In the genomic region with DNA sequence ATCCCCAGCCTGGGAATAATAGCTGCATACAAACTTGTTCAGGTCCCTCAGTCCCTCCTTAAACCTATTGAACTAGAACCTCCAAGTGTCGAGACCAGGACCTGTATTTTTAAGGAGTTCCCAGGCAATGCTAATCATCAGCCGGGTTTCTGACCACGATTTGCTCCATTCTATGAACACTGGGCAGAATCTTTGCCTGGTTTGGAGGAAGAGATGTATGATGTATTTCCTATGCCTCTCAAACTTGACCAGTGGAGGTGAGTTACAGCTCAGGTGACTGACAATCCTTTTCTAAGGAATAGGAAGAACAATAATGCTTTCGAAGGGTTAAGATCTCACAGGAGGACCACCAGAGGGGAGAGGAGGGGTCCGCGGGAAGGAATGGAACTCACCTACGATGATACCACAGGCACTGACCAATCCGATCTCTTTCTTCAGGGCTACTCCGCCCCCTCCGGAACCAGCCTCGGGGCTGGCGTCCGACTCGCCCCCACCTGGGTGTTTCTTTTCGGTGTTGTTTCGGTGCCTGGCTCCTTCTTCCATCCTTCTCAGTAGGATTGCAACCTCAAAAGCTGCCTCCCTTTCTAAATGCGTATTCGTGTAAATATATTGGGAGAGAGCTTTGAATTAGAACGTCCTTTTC, we compare ENCODE assay signal across 9 cellular contexts. TPM values are rescaled to one million over a fixed set of nuclear protein-coding genes. Genes with fewer than 3 reads are reported as not detected.
DNase-seq lines count a peak whose midpoint lies in the region; ATAC-seq, FAIRE-seq and TF ChIP-seq lines count a peak whose summit lies in the region.
"Had no signal": no experiment of that assay in that cellular context is flagged by ENCODE, and none has a peak within 500 bp of the region (broad histone marks: within the 10 kb centered on the region; RNA-seq: fewer than 3 reads in every experiment).

No MANE protein-coding gene starts in this region.

- WGBS in GM12878 (ENCODE audit: insufficient coverage, insufficient replicate concordance, low lambda C conversion rate, missing lambda C conversion rate): 0% methylated on average over 19 of the region's 19 CpGs
- WGBS in smooth muscle cell (ENCODE audit: low lambda C conversion rate): 2% methylated on average over 19 of the region's 19 CpGs

- no TSS peak for BruUV-seq in GM12878 (replicated peaks; lab: Mats Ljungman, UMichigan)

- H3K27ac ChIP-seq in DOHH2 (ENCODE audit: low read depth, low read length) (no peak overlapping the region), OCI-LY3 (ENCODE audit: low read length) (no peak overlapping the region), GM12878 (ENCODE audit: control insufficient read depth, insufficient read depth) (no peak overlapping the region), smooth muscle cell (ENCODE audit: low read depth) (no peak overlapping the region)

- H3K4me1 ChIP-seq in DOHH2 (ENCODE audit: control insufficient read depth, low read length): peaks cover 26% of the 10 kb centered on the region
- peaks cover 12% of the 10 kb centered on the region for H3K4me1 ChIP-seq in OCI-LY3 (ENCODE audit: low read length)
- peaks cover 7% of the 10 kb centered on the region; the same call in 1 of the 2 replicates for H3K4me1 ChIP-seq in GM12878 (ENCODE audit: control insufficient read depth, insufficient read depth, low read length)
- H3K4me1 ChIP-seq in smooth muscle cell (ENCODE audit: low read depth): peaks cover 3% of the 10 kb centered on the region

- H3K36me3 Mint-ChIP-seq in immature natural killer cell (no peaks in the 10 kb centered on the region), chondrocyte (ENCODE audit: low read depth) (no peaks in the 10 kb centered on the region)

- peak overlapping the region; percentile 71 for H3K4me3 ChIP-seq in DOHH2 (ENCODE audit: low read length)
- peak overlapping the region; percentile 76 for H3K4me3 ChIP-seq in OCI-LY3 (ENCODE audit: low read length)
- H3K4me3 ChIP-seq in GM12878: no peak overlapping the region; the same call in 1 of the 2 replicates
- peak overlapping the region; percentile 65 for H3K4me3 ChIP-seq in smooth muscle cell

- CTCF ChIA-PET in GM12878 (lab: Yijun Ruan, JAX): interaction anchor here (1.1 to 2.6 kb wide), 3 partner anchors 9 to 114 kb away, joined by 3 to 17 read pairs (median 5); no protein-coding TSS in a partner anchor

- no peak for TF ChIP-seq POLR2A in GM12878 (IDR thresholded peaks at IDR 0.05; ENCODE audit: low read depth, low read length)

- H3K4me2 ChIP-seq in DOHH2 (ENCODE audit: low read length) (peak overlapping the region; percentile 75), OCI-LY3 (ENCODE audit: low read length) (peak overlapping the region; percentile 88), GM12878 (ENCODE audit: control insufficient read depth, insufficient read depth) (peak overlapping the region; percentile 50), smooth muscle cell (peak overlapping the region; percentile 93)

- no peaks in the 10 kb centered on the region for H4K20me1 ChIP-seq in DOHH2 (ENCODE audit: control insufficient read depth, insufficient read depth, low read depth, low read length)
- H4K20me1 ChIP-seq in OCI-LY3 (ENCODE audit: insufficient read depth, low read length): no peaks in the 10 kb centered on the region
- no peaks in the 10 kb centered on the region for H4K20me1 ChIP-seq in GM12878 (ENCODE audit: control insufficient read depth, insufficient read depth)
- no peaks in the 10 kb centered on the region for H4K20me1 ChIP-seq in smooth muscle cell (ENCODE audit: low read depth)

- H3K4me1 Mint-ChIP-seq in immature natural killer cell: peaks cover 0 to 2% of the 10 kb centered on the region in 2 donors
- H3K4me1 Mint-ChIP-seq in chondrocyte (ENCODE audit: low read depth): peaks cover 24% of the 10 kb centered on the region

- SMC1A ChIA-PET in GM12878 (lab: Charles Lee; ENCODE audit: uncharacterized antibody, unreplicated experiment): no interaction called here

- RAD21 ChIA-PET in GM12878 (lab: Charles Lee; ENCODE audit: unreplicated experiment): interaction anchor here (1.9 kb wide), 1 partner anchor 62 kb away, joined by 4 read pairs; no protein-coding TSS in a partner anchor

- intact Hi-C loops in GM12878 (cut with micrococcal nuclease; ENCODE audit: unreplicated experiment): no loop called here

- DNase-seq in GM12878 (ENCODE audit: low read depth, low spot score) (no peak), immature natural killer cell (peak; percentile 3 to 20 (median 14)), smooth muscle cell (lab: John Stamatoyannopoulos, UW; ENCODE audit: unreplicated experiment) (no peak), chondrocyte (ENCODE audit: low spot score) (no peak)

- H3K4me3 Mint-ChIP-seq in immature natural killer cell (no peak overlapping the region), chondrocyte (ENCODE audit: unreplicated experiment) (no peak overlapping the region)

- FAIRE-seq in GM12878 (lab: Jason Lieb, UNC): no peak

- no peaks in the 10 kb centered on the region for H3K36me3 ChIP-seq in DOHH2 (ENCODE audit: control insufficient read depth, low read length)
- H3K36me3 ChIP-seq in OCI-LY3 (replicated peaks; ENCODE audit: low read depth, low read length): no peaks in the 10 kb centered on the region
- H3K36me3 ChIP-seq in GM12878 (ENCODE audit: control insufficient read depth in 2 of 2, insufficient read depth in 2 of 2, low read length in 1 of 2): no peaks in the 10 kb centered on the region
- H3K36me3 ChIP-seq in smooth muscle cell (ENCODE audit: low read depth): no peaks in the 10 kb centered on the region

- no peak overlapping the region for H3K9ac ChIP-seq in OCI-LY3 (ENCODE audit: low read length)
- no peak overlapping the region for H3K9ac ChIP-seq in GM12878 (ENCODE audit: control insufficient read depth, insufficient read depth, low read length)
- H3K9ac ChIP-seq in smooth muscle cell (ENCODE audit: low read depth): peak overlapping the region; percentile 36

- peaks cover 7% of the 10 kb centered on the region; the same call in 1 of the 2 replicates for H3F3A ChIP-seq in DOHH2 (ENCODE audit: control insufficient read depth, insufficient read depth)
- H3F3A ChIP-seq in smooth muscle cell (ENCODE audit: low read depth): no peaks in the 10 kb centered on the region

- H3K9me3 ChIP-seq in DOHH2 (ENCODE audit: control insufficient read depth, insufficient read depth, low read length) (no peaks in the 10 kb centered on the region), OCI-LY3 (ENCODE audit: insufficient read depth, low read length) (no peaks in the 10 kb centered on the region), GM12878 (replicated peaks; ENCODE audit: control insufficient read depth, insufficient read depth, low read length) (no peaks in the 10 kb centered on the region), smooth muscle cell (replicated peaks; ENCODE audit: low read depth) (no peaks in the 10 kb centered on the region)

- H3K27me3 Mint-ChIP-seq in immature natural killer cell (ENCODE audit: low read depth in 3 of 3) (peaks cover 2 to 16% (median 14%) of the 10 kb centered on the region in 3 donors), chondrocyte (ENCODE audit: low read depth) (peaks cover 24% of the 10 kb centered on the region)

- in situ Hi-C loops in GM12878 (cut with MboI): loop anchor here (10.0 kb wide), 1 partner anchor 58 kb away; no protein-coding TSS in a partner anchor

- H2AFZ ChIP-seq in OCI-LY3 (ENCODE audit: low read depth, low read length) (0 out of 2 replicates have a peak overlapping the region, but pooled peaks have one; percentile 79), GM12878 (ENCODE audit: control insufficient read depth, low read depth, low read length) (no peak overlapping the region), smooth muscle cell (ENCODE audit: low read depth) (peak overlapping the region; percentile 90)

- TF ChIP-seq RAD21 in GM12878 (IDR thresholded peaks at IDR 0.05; ENCODE audit: insufficient read depth, low read depth, low read length): no peak

- peak; percentile 36; the same call in 1 of the 3 replicates for ATAC-seq in GM12878
- ATAC-seq in HG02678 (IDR thresholded peaks at IDR 0.05; ENCODE audit: unreplicated experiment): no peak
- no peak for ATAC-seq in HG02973 (IDR thresholded peaks at IDR 0.05; ENCODE audit: unreplicated experiment)

- H3K79me2 ChIP-seq in DOHH2 (ENCODE audit: control insufficient read depth, low read length): no peaks in the 10 kb centered on the region
- H3K79me2 ChIP-seq in OCI-LY3 (ENCODE audit: low read length): no peaks in the 10 kb centered on the region
- no peaks in the 10 kb centered on the region for H3K79me2 ChIP-seq in GM12878 (ENCODE audit: control insufficient read depth, insufficient read depth, low read length)
- no peaks in the 10 kb centered on the region for H3K79me2 ChIP-seq in smooth muscle cell (ENCODE audit: low read depth)

- peaks cover 44% of the 10 kb centered on the region for H3K27me3 ChIP-seq in DOHH2 (ENCODE audit: control insufficient read depth, low read length)
- H3K27me3 ChIP-seq in OCI-LY3 (ENCODE audit: low read depth, low read length): peaks cover 54% of the 10 kb centered on the region
- peaks cover 3 to 12% of the 10 kb centered on the region in 2 experiments for H3K27me3 ChIP-seq in GM12878 (replicated peaks in 1 of 2; ENCODE audit: control insufficient read depth in 2 of 2, insufficient read depth in 2 of 2, low read length in 1 of 2)
- H3K27me3 ChIP-seq in smooth muscle cell (ENCODE audit: low read depth): no peaks in the 10 kb centered on the region

- no peak for TF ChIP-seq CTCF in DOHH2 (IDR thresholded peaks at IDR 0.05; ENCODE audit: low read depth, low read length, poor library complexity, severe bottlenecking)
- no peak for TF ChIP-seq CTCF in OCI-LY3 (IDR thresholded peaks at IDR 0.05; ENCODE audit: low read depth, low read length)
- no peak for TF ChIP-seq CTCF in GM12878 (IDR thresholded peaks at IDR 0.05 in 2 of 3, conservative IDR thresholded peaks at IDR 0.05 in 1 of 3; ENCODE audit: control insufficient read depth in 2 of 3, extremely low read depth in 1 of 3, insufficient read depth in 1 of 3, low read depth in 3 of 3, low read length in 3 of 3)
- no peak for TF ChIP-seq CTCF in smooth muscle cell (IDR thresholded peaks at IDR 0.05; ENCODE audit: borderline replicate concordance, insufficient read depth, poor library complexity, severe bottlenecking)
- TF ChIP-seq CTCF in chondrocyte (IDR thresholded peaks at IDR 0.05): no peak

- POLR2A ChIA-PET in GM12878 (lab: Charles Lee): interaction anchor here (0.6 kb wide), 1 partner anchor 650 kb away, joined by 3 read pairs; no protein-coding TSS in a partner anchor

- H3K27ac Mint-ChIP-seq in immature natural killer cell: no peak overlapping the region
- H3K27ac Mint-ChIP-seq in chondrocyte (ENCODE audit: unreplicated experiment): no peak overlapping the region

- no peak for TF ChIP-seq EP300 in GM12878 (IDR thresholded peaks at IDR 0.05; ENCODE audit: borderline replicate concordance in 1 of 2, control insufficient read depth in 1 of 2, low read depth in 2 of 2, low read length in 2 of 2)

- H3K9me3 Mint-ChIP-seq in immature natural killer cell: no peaks in the 10 kb centered on the region
- H3K9me3 Mint-ChIP-seq in chondrocyte (ENCODE audit: low read depth): no peaks in the 10 kb centered on the region

- no peaks in the 10 kb centered on the region for H3K9me2 ChIP-seq in DOHH2 (replicated peaks; ENCODE audit: control insufficient read depth, low read length)

RNA-seq across cellular contexts. Expression of a gene that starts 1.0 kb away (rescaled TPM):
- not detected in 2 replicates for total RNA-seq in GM12878 (2013; cell fraction: nucleolus; rRNA removed)
- total RNA-seq in GM12878 (2014; rRNA removed) (not detected in 2 replicates), GM12878 (2014; rRNA removed; fragmentation: Illumina TruSeq; extraction: Trizol) (not detected in 2 replicates), GM12878 (2021) (0.28 and 0.45 TPM in 2 replicates), smooth muscle cell (16.4 and 18.9 TPM in 2 replicates), chondrocyte (0.31 to 0.89 TPM (median 0.45 TPM) in 3 replicates)
- not detected for polyA plus RNA-seq in GM12878 (2011; ENCODE audit: low read depth)
- polyA plus RNA-seq in GM12878 (2011; rRNA removed) (not detected in 2 replicates), GM12878 (2014; fragmentation: Illumina TruSeq; extraction: Trizol) (0.06 TPM in 1 of 2 replicates, not detected in the other), GM12878 (2014; fragmentation: Nextera tagmentation; extraction: Ambion mirVana) (not detected), GM12878 (2014; rRNA removed) (not detected in 2 replicates), GM12878 (2016; fragmentation: Nextera tagmentation; extraction: Ambion mirVana) (under 1 TPM in 1 of 2 experiments, not detected in 1; 0.21 TPM), immature natural killer cell (under 1 TPM in 1 of 3 donors, not detected in 2; 0.45 TPM), smooth muscle cell (26.0 and 29.1 TPM in 2 replicates)
- not detected in 2 replicates for polyA plus RNA-seq in GM12878 (2011; cell fraction: cytosol; rRNA removed)
- 0.04 and 0.06 TPM in 2 replicates for polyA plus RNA-seq in GM12878 (2011; cell fraction: nucleus; rRNA removed)
- polyA plus RNA-seq in GM12878 (2012): not detected in 2 replicates
- not detected in 2 replicates for polyA minus RNA-seq in GM12878 (2011; rRNA and poly(A)+ RNA removed)
- not detected in 2 replicates for polyA minus RNA-seq in GM12878 (2011; cell fraction: cytosol; rRNA and poly(A)+ RNA removed)
- not detected in 2 replicates for polyA minus RNA-seq in GM12878 (2011; cell fraction: nucleus; rRNA and poly(A)+ RNA removed)
- total RNA-seq: lung microvascular endothelial cell had no signal

RNA-seq across cellular contexts. Expression of a gene that starts 55.2 kb away (rescaled TPM):
- total RNA-seq in GM12878 (2013; cell fraction: nucleolus; rRNA removed): not detected in 2 replicates
- total RNA-seq in GM12878 (2014; rRNA removed) (not detected in 2 replicates), GM12878 (2014; rRNA removed; fragmentation: Illumina TruSeq; extraction: Trizol) (not detected in 2 replicates), GM12878 (2021) (not detected in 2 replicates), smooth muscle cell (not detected in 2 replicates), chondrocyte (not detected in 3 replicates)
- not detected for polyA plus RNA-seq in GM12878 (2011; ENCODE audit: low read depth)
- polyA plus RNA-seq in GM12878 (2011; rRNA removed) (not detected in 2 replicates), GM12878 (2014; fragmentation: Illumina TruSeq; extraction: Trizol) (not detected in 2 replicates), GM12878 (2014; fragmentation: Nextera tagmentation; extraction: Ambion mirVana) (not detected), GM12878 (2014; rRNA removed) (not detected in 2 replicates), GM12878 (2016; fragmentation: Nextera tagmentation; extraction: Ambion mirVana) (not detected), immature natural killer cell (not detected), smooth muscle cell (not detected in 2 replicates)
- not detected in 2 replicates for polyA plus RNA-seq in GM12878 (2011; cell fraction: cytosol; rRNA removed)
- not detected in 2 replicates for polyA plus RNA-seq in GM12878 (2011; cell fraction: nucleus; rRNA removed)
- polyA plus RNA-seq in GM12878 (2012): not detected in 2 replicates
- polyA minus RNA-seq in GM12878 (2011; rRNA and poly(A)+ RNA removed): not detected in 2 replicates
- polyA minus RNA-seq in GM12878 (2011; cell fraction: cytosol; rRNA and poly(A)+ RNA removed): not detected in 2 replicates
- polyA minus RNA-seq in GM12878 (2011; cell fraction: nucleus; rRNA and poly(A)+ RNA removed): not detected in 2 replicates
- total RNA-seq: lung microvascular endothelial cell had no signal

Comparison
In these comparisons a context has a peak if more than half of its experiments do, and no peak if none do; other contexts are left out.
1. DNase-seq: peak in immature natural killer cell (3 of 3); none in GM12878 (single experiment), smooth muscle cell (single experiment) and chondrocyte (single experiment).
2. Peak in every context shown above with its lines, with median percentiles within 50 percentile points of each other: H3K4me2 ChIP-seq.